In the genomic region with DNA sequence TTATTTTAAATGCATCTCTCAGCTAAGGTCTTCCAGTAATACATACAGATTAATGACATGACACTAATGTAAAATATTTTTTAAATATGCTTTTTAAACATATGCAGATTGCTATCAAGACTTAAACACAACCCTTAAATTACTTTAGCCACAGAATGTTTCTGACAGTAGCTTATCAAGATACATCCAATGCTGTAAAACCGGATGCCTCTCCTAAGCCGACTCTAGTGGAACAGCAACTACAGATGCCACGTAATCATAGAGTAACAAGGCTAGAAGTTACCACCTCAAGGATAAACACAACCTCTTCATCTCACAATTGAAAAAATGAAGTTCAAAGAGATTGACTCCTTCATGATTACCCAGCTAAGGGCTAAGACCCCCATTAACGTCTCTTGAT, we compare ENCODE assay signal across 1 cellular context.
TF ChIP-seq lines count a peak whose summit lies in the region.

No MANE protein-coding gene starts in this region.

TF ChIP-seq in K562, 482 proteins besides CTCF, POLR2A, EP300 and RAD21 (continued from another document):
- TF ChIP-seq, protein P1, sequence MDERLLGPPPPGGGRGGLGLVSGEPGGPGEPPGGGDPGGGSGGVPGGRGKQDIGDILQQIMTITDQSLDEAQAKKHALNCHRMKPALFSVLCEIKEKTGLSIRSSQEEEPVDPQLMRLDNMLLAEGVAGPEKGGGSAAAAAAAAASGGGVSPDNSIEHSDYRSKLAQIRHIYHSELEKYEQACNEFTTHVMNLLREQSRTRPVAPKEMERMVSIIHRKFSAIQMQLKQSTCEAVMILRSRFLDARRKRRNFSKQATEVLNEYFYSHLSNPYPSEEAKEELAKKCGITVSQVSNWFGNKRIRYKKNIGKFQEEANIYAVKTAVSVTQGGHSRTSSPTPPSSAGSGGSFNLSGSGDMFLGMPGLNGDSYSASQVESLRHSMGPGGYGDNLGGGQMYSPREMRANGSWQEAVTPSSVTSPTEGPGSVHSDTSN (CRISPR knock-in tag; IDR thresholded peaks at IDR 0.05; ENCODE audit: low read depth), result no peak
- TF ChIP-seq, protein P1 (tag; conservative IDR thresholded peaks at IDR 0.05; ENCODE audit: low read depth), result peak; percentile 49; the same call in 1 of the 2 replicates
- TF ChIP-seq ETV1 (tag; conservative IDR thresholded peaks at IDR 0.05; ENCODE audit: low read depth) (peak; percentile 43), DPF2 (IDR thresholded peaks at IDR 0.05) (0 out of 2 replicates have a peak, but pooled peaks have one; percentile 35), E2F6 (IDR thresholded peaks at IDR 0.05; ENCODE audit: borderline replicate concordance in 1 of 2, extremely low read depth in 1 of 2, insufficient read depth in 1 of 2, insufficient read length in 1 of 2, low read depth in 1 of 2, low read length in 1 of 2, poor library complexity in 1 of 2, severe bottlenecking in 1 of 2) (no peak), FOXK1 (CRISPR knock-in tag; IDR thresholded peaks at IDR 0.05; ENCODE audit: borderline replicate concordance) (no peak), EP400 (IDR thresholded peaks at IDR 0.05) (peak; percentile 24; the same call in 1 of the 2 replicates), GABPA (tag; conservative IDR thresholded peaks at IDR 0.05; ENCODE audit: low read depth) (peak; percentile 52), ZNF212 (CRISPR knock-in tag; IDR thresholded peaks at IDR 0.05) (no peak), ZNF583 (CRISPR knock-in tag; IDR thresholded peaks at IDR 0.05) (no peak), RCOR1 (IDR thresholded peaks at IDR 0.05; ENCODE audit: borderline replicate concordance in 1 of 2, low read depth in 2 of 2, low read length in 2 of 2) (peak in 1 of 2 experiments; percentile 39; a peak in 1 of 4 replicates), XRCC3 (IDR thresholded peaks at IDR 0.05) (no peak), CREM (IDR thresholded peaks at IDR 0.05; ENCODE audit: low read depth) (peak; percentile 48; the same call in 1 of the 2 replicates), CREB5 (CRISPR knock-in tag; IDR thresholded peaks at IDR 0.05) (no peak), ZNF23 (CRISPR knock-in tag; IDR thresholded peaks at IDR 0.05) (no peak), POLR2B (IDR thresholded peaks at IDR 0.05; ENCODE audit: low read depth, partially characterized antibody) (no peak), MBD1 (CRISPR knock-in tag; IDR thresholded peaks at IDR 0.05) (no peak), PKNOX1 (IDR thresholded peaks at IDR 0.05) (peak; percentile 54), CREB3L1 (IDR thresholded peaks at IDR 0.05; ENCODE audit: borderline replicate concordance, low read depth) (peak; percentile 75), ZNF586 (CRISPR knock-in tag; conservative IDR thresholded peaks at IDR 0.05) (no peak), PHB (CRISPR knock-in tag; IDR thresholded peaks at IDR 0.05) (no peak), MEIS2 (IDR thresholded peaks at IDR 0.05; ENCODE audit: partially characterized antibody) (peak; percentile 68)
- TF ChIP-seq, protein P2, sequence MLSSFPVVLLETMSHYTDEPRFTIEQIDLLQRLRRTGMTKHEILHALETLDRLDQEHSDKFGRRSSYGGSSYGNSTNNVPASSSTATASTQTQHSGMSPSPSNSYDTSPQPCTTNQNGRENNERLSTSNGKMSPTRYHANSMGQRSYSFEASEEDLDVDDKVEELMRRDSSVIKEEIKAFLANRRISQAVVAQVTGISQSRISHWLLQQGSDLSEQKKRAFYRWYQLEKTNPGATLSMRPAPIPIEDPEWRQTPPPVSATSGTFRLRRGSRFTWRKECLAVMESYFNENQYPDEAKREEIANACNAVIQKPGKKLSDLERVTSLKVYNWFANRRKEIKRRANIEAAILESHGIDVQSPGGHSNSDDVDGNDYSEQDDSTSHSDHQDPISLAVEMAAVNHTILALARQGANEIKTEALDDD (IDR thresholded peaks at IDR 0.05), result peak; percentile 54; the same call in 1 of the 2 replicates
TF ChIP-seq in K562: peak in this region for 12.
